22 cellular contexts compared by ENCODE assay signal in genomic region chr6:141472550-141472949, GRCh38.
"Had no signal": no experiment of that assay in that cellular context is flagged by ENCODE, and none has a peak within 500 bp of the region (broad histone marks: within the 10 kb centered on the region; RNA-seq: fewer than 3 reads in every experiment).

No MANE protein-coding gene starts in this region.

- H3K27me3 ChIP-seq: foreskin keratinocyte, left lung, neutrophil, right atrium auricular region, sigmoid colon, testis, tibial nerve, upper lobe of right lung, vagina had no signal

- H3K9me3 ChIP-seq: left lung, lower lobe of right lung, neutrophil, right atrium auricular region, sigmoid colon, testis, tibial nerve, upper lobe of right lung, vagina had no signal

- H3K4me1 Mint-ChIP-seq: stimulated activated naive CD8-positive, alpha-beta T cell treated with anti-CD3 and anti-CD28 coated beads, Interleukin-15, amount 100 ng/mL, for 72 hours had no signal

- H3K4me1 ChIP-seq: foreskin keratinocyte, left lung, lower lobe of right lung, sigmoid colon, testis, upper lobe of right lung, vagina had no signal

- H3K27ac Mint-ChIP-seq: endodermal cell; immature natural killer cell; natural killer cell treated with Interleukin-12 subunit alpha and Interleukin-12 subunit beta and Interleukin-15 and Interleukin-18, amount 100 ng/mL, for 72 hours had no signal

- H3K36me3 ChIP-seq: left lung, lower lobe of right lung, neutrophil, right atrium auricular region, sigmoid colon, tibial nerve, upper lobe of right lung, vagina had no signal

- H3K27ac ChIP-seq: foreskin keratinocyte, left lung, lower lobe of right lung, neutrophil, right atrium auricular region, sigmoid colon, skin epidermis, testis, tibial nerve, upper lobe of right lung, vagina had no signal

- H3K4me3 ChIP-seq: left lung, lower lobe of right lung, right atrium auricular region, sigmoid colon, skin epidermis, testis, tibial nerve, upper lobe of right lung, vagina had no signal

- H3K27me3 Mint-ChIP-seq: stimulated activated naive B cell treated with anti-CD40 and anti-IgM and Interleukin-4, amounts not matched to agents 10 μg/mL and 1 μg/mL and 100 μg/mL, for 72 hours; stimulated activated naive CD8-positive, alpha-beta T cell treated with anti-CD3 and anti-CD28 coated beads, Interleukin-15, amount 100 ng/mL, for 72 hours had no signal

- H3K9me3 Mint-ChIP-seq: immature natural killer cell; natural killer cell treated with Interleukin-12 subunit alpha and Interleukin-12 subunit beta and Interleukin-15 and Interleukin-18, amount 100 ng/mL, for 72 hours; stimulated activated naive B cell treated with anti-CD40 and anti-IgM and Interleukin-4, amounts not matched to agents 10 μg/mL and 1 μg/mL and 100 μg/mL, for 72 hours had no signal

- H3K4me3 Mint-ChIP-seq: endodermal cell; immature natural killer cell; natural killer cell treated with Interleukin-12 subunit alpha and Interleukin-12 subunit beta and Interleukin-15 and Interleukin-18, amount 100 ng/mL, for 72 hours; stimulated activated naive B cell treated with anti-CD40 and anti-IgM and Interleukin-4, amounts not matched to agents 10 μg/mL and 1 μg/mL and 100 μg/mL, for 72 hours; stimulated activated naive CD8-positive, alpha-beta T cell treated with anti-CD3 and anti-CD28 coated beads, Interleukin-15, amount 100 ng/mL, for 72 hours had no signal

- ATAC-seq: foreskin keratinocyte; left lung; lower lobe of right lung; natural killer cell treated with Interleukin-12 subunit alpha and Interleukin-12 subunit beta and Interleukin-15 and Interleukin-18, amount 100 ng/mL, for 72 hours; stimulated activated naive CD8-positive, alpha-beta T cell treated with anti-CD3 and anti-CD28 coated beads, Interleukin-15, amount 100 ng/mL, for 72 hours had no signal

- DNase-seq: dermis blood vessel endothelial cell; endodermal cell; erythroblast; foreskin keratinocyte; immature natural killer cell; left lung; lower lobe of right lung; mesenchymal stem cell; midbrain; sigmoid colon; stimulated activated CD4-positive, alpha-beta T cell treated with anti-CD3 and anti-CD28 coated beads, Interleukin-2, amount 100 ng/mL, for 24 hours; stimulated activated CD4-positive, alpha-beta T cell treated with anti-CD3 and anti-CD28 coated beads, Interleukin-4, amount 100 ng/mL, for 4 hours; stimulated activated naive B cell treated with anti-CD40 and anti-IgM and Interleukin-4, amounts not matched to agents 10 μg/mL and 1 μg/mL and 100 μg/mL, for 72 hours; stimulated activated naive CD8-positive, alpha-beta T cell treated with anti-CD3 and anti-CD28 coated beads, Interleukin-15, amount 100 ng/mL, for 72 hours; testis; upper lobe of right lung had no signal

- H3K36me3 Mint-ChIP-seq: natural killer cell treated with Interleukin-12 subunit alpha and Interleukin-12 subunit beta and Interleukin-15 and Interleukin-18, amount 100 ng/mL, for 72 hours; stimulated activated naive B cell treated with anti-CD40 and anti-IgM and Interleukin-4, amounts not matched to agents 10 μg/mL and 1 μg/mL and 100 μg/mL, for 72 hours had no signal
